Comparison of ENCODE assay signal across 13 cellular contexts in genomic region chr2:130452897-130453296, GRCh38. TPM values are rescaled to one million over a fixed set of nuclear protein-coding genes. Genes with fewer than 3 reads are reported as not detected.
"Had no signal": no experiment of that assay in that cellular context is flagged by ENCODE, and none has a peak within 500 bp of the region (broad histone marks: within the 10 kb centered on the region; RNA-seq: fewer than 3 reads in every experiment).

No MANE protein-coding gene starts in this region.

RNA-seq across cellular contexts. Expression of gene POTEI, which starts 56.2 kb away (rescaled TPM):
- total RNA-seq: activated CD4-positive, alpha-beta memory T cell treated with anti-CD3 and anti-CD28 coated beads, Interleukin-2, amount 10 ng/mL, durations not matched to agents 7 days and 5 days; activated CD4-positive, alpha-beta T cell treated with anti-CD3 and anti-CD28 coated beads for 36 hours; activated CD4-positive, alpha-beta T cell treated with anti-CD3 and anti-CD28 coated beads, Interleukin-2, amount 10 ng/mL, durations not matched to agents 7 days and 5 days; activated CD8-positive, alpha-beta memory T cell treated with anti-CD3 and anti-CD28 coated beads, Interleukin-2, amount 10 ng/mL, durations not matched to agents 7 days and 5 days; activated CD8-positive, alpha-beta T cell treated with anti-CD3 and anti-CD28 coated beads, Interleukin-2, amount 10 ng/mL, durations not matched to agents 7 days and 5 days; activated naive CD8-positive, alpha-beta T cell treated with anti-CD3 and anti-CD28 coated beads, Interleukin-2, amount 10 ng/mL, durations not matched to agents 7 days and 5 days; activated T-helper 2 cell treated with anti-CD3 and anti-CD28 coated beads, Interferon-gamma antibody, Interleukin-2, Interleukin-4, amounts not matched to agents 10 μg/mL and 5 μg/mL and 100 μg/mL, durations not matched to agents 14 hours and 24 hours and 36 hours; ascending aorta; bronchial epithelial cell; T-cell; T-helper 1 cell treated with Interleukin-12 subunit alpha and Interleukin-12 subunit beta and Interleukin-4 antibody, amounts not matched to agents 30 ng/mL and 1 ng/mL, for 36 hours; T-helper 17 cell; T-helper 2 cell treated with Interferon-gamma antibody and Interleukin-4, amounts not matched to agents 100 ng/mL and 5 ng/mL, for 36 hours had no signal
